In genomic region chr5:77852514-77853352, GRCh38 we compare ENCODE assay signal across 8 cellular contexts.
DNase-seq lines count a peak whose midpoint lies in the region; ATAC-seq and TF ChIP-seq lines count a peak whose summit lies in the region.

No MANE protein-coding gene starts in this region.

- no peaks in the 10 kb centered on the region for H3K9me3 Mint-ChIP-seq in activated B cell treated with CpG ODN at 0.5 μM for 24 hours

- no peaks in the 10 kb centered on the region for H3K36me3 Mint-ChIP-seq in activated B cell treated with CpG ODN at 0.5 μM for 24 hours (ENCODE audit: low read depth)

- peaks cover 17% of the 10 kb centered on the region for H3K4me1 Mint-ChIP-seq in activated B cell treated with CpG ODN at 0.5 μM for 24 hours

- H3K4me3 ChIP-seq in HUES64 (ENCODE audit: low read length): peak overlapping the region; percentile 51
- H3K4me3 ChIP-seq in epithelial cell of esophagus (ENCODE audit: low read length): peak overlapping the region; percentile 24

- H3K27ac ChIP-seq in HUES64 (ENCODE audit: low read depth, low read length): no peak overlapping the region
- peak overlapping the region; percentile 68 for H3K27ac ChIP-seq in substantia nigra (ENCODE audit: low read depth, low read length, poor library complexity, severe bottlenecking)

- peak overlapping the region; percentile 92 for H3K27ac Mint-ChIP-seq in activated B cell treated with CpG ODN at 0.5 μM for 24 hours

- WGBS in HUES64: 3% methylated on average over 18 of the region's 28 CpGs

- H3K9ac ChIP-seq in HUES64 (ENCODE audit: low read depth, low read length): no peak overlapping the region

- TF ChIP-seq CTCF in activated B cell treated with CpG ODN at 0.5 μM for 24 hours (IDR thresholded peaks at IDR 0.05) (no peak), epithelial cell of esophagus (IDR thresholded peaks at IDR 0.05; ENCODE audit: insufficient read depth, low read depth, low read length, missing control alignments) (no peak)

- peaks cover 99% of the 10 kb centered on the region for H3K27me3 ChIP-seq in HUES64 (ENCODE audit: insufficient read depth, low read length)

- ATAC-seq in GM19397 (IDR thresholded peaks at IDR 0.05; ENCODE audit: unreplicated experiment) (peak; percentile 71), activated B cell treated with CpG ODN at 0.5 μM for 24 hours (ENCODE audit: low read depth) (peak; percentile 89)

- peaks cover 26% of the 10 kb centered on the region; the same call in 1 of the 2 replicates for H3K4me1 ChIP-seq in HUES64 (ENCODE audit: insufficient read depth, low read length)

- DNase-seq in CMK (ENCODE audit: low read depth) (peak; percentile 64), activated B cell treated with CpG ODN at 0.5 μM for 24 hours (peak; percentile 68), epithelial cell of esophagus (ENCODE audit: low read depth) (no peak), midbrain (lab: John Stamatoyannopoulos, UW) (peak; percentile 74), substantia nigra (lab: John Stamatoyannopoulos, UW) (peak in 46 of 49 donors; percentile 7 to 85 (median 54)), NCI-H1930 (lab: John Stamatoyannopoulos, UW) (no peak)

- H3K36me3 ChIP-seq in HUES64 (ENCODE audit: insufficient read depth, low read length): no peaks in the 10 kb centered on the region

- intact Hi-C loops in activated B cell treated with CpG ODN at 0.5 μM for 24 hours (cut with micrococcal nuclease): loop anchor here (1.0 to 10.0 kb wide), 8 partner anchors 8 to 1132 kb away; partner anchors contain the start of genes ARSB, SCAMP1 and TBCA

- POLR2A ChIA-PET in activated B cell treated with CpG ODN at 0.5 μM for 24 hours (lab: Charles Lee): interaction anchor here (0.6 to 1.1 kb wide), 10 partner anchors 9 to 1501 kb away, joined by 3 to 5 read pairs (median 3); no protein-coding TSS in a partner anchor

- peak overlapping the region; percentile 81 for H3K4me3 Mint-ChIP-seq in activated B cell treated with CpG ODN at 0.5 μM for 24 hours

- CTCF ChIA-PET in activated B cell treated with CpG ODN at 0.5 μM for 24 hours (lab: Charles Lee): interaction anchor here (1.4 kb wide), 1 partner anchor 10 kb away, joined by 3 read pairs; no protein-coding TSS in a partner anchor

- H3K9me3 ChIP-seq in HUES64 (ENCODE audit: insufficient read depth, low read depth, low read length): no peaks in the 10 kb centered on the region

- no peaks in the 10 kb centered on the region for H3K27me3 Mint-ChIP-seq in activated B cell treated with CpG ODN at 0.5 μM for 24 hours

Comparison
In these comparisons a context has a peak if more than half of its experiments do, and no peak if none do; other contexts are left out.
1. DNase-seq: peak in CMK (single experiment), activated B cell treated with CpG ODN at 0.5 μM for 24 hours (single experiment), midbrain (single experiment) and substantia nigra (46 of 49); none in epithelial cell of esophagus (single experiment) and NCI-H1930 (0 of 2).